In genomic region chr6:71602385-71602949, GRCh38 we compare ENCODE assay signal across 15 cellular contexts.
A peak's percentile ranks its signal among the peaks of the same experiment; 100 is the strongest.
DNase-seq lines count a peak whose midpoint lies in the region; ATAC-seq and TF ChIP-seq lines count a peak whose summit lies in the region.
"Had no signal": no experiment of that assay in that cellular context is flagged by ENCODE, and none has a peak within 500 bp of the region (broad histone marks: within the 10 kb centered on the region; RNA-seq: fewer than 3 reads in every experiment).

No MANE protein-coding gene starts in this region.

- DNase-seq in EH (ENCODE audit: low read depth) (peak; percentile 36), LHCN-M2 (ENCODE audit: low read depth) (peak; percentile 66), cardiac fibroblast (ENCODE audit: low read depth in 2 of 2) (peak; percentile 3 to 82), osteoblast (ENCODE audit: insufficient read length, low spot score, missing footprints) (no peak), NCI-H1048 (lab: John Stamatoyannopoulos, UW) (no peak), Right ventricle myocardium superior (no peak)
- DNase-seq in activated CD4-positive, alpha-beta T cell treated with anti-CD3 and anti-CD28 coated beads, Interleukin-2, amount 50 U/mL, for 48 hours = no peak
- DNase-seq: CD4-positive, CD25-positive, alpha-beta regulatory T cell; cerebellar nuclear complex; heart left ventricle; NCI-H2081; NCI-H774; stomach had no signal

- peak overlapping the region; percentile 26 for H3K4me2 ChIP-seq in osteoblast (ENCODE audit: insufficient read depth, low read length)

- intact Hi-C loops in Right ventricle myocardium superior (cut with DNase I) = no loop called here

- H3K36me3 ChIP-seq in osteoblast (ENCODE audit: insufficient read depth, low read length) = no peaks in the 10 kb centered on the region
- H3K36me3 ChIP-seq: heart left ventricle, stomach had no signal

- no peaks in the 10 kb centered on the region for H3K9me3 ChIP-seq in osteoblast (ENCODE audit: low read depth, low read length)
- H3K9me3 ChIP-seq: heart left ventricle, stomach had no signal

- no peaks in the 10 kb centered on the region for H4K20me1 ChIP-seq in osteoblast (ENCODE audit: insufficient read depth, low read length)

- ATAC-seq in HG03469 (IDR thresholded peaks at IDR 0.05; ENCODE audit: unreplicated experiment) (no peak), Right ventricle myocardium superior (ENCODE audit: poor library complexity) (no peak)
- ATAC-seq: activated naive CD4-positive, alpha-beta T cell treated with anti-CD3 and anti-CD28 coated beads, Interleukin-2, amount 50 U/mL, for 72 hours; heart left ventricle had no signal

- H2AFZ ChIP-seq in osteoblast (ENCODE audit: low read length) = no peak overlapping the region

- peak overlapping the region; percentile 52 for H3K27ac ChIP-seq in osteoblast (ENCODE audit: low read depth, low read length)
- H3K27ac ChIP-seq: heart left ventricle, stomach had no signal

- H3K4me1 ChIP-seq in osteoblast (ENCODE audit: insufficient read depth, low read length) = peaks cover 24% of the 10 kb centered on the region
- H3K4me1 ChIP-seq: stomach had no signal

- no peaks in the 10 kb centered on the region for H3K79me2 ChIP-seq in osteoblast (ENCODE audit: insufficient read depth, low read length)

- TF ChIP-seq CTCF in cardiac fibroblast (IDR thresholded peaks at IDR 0.05; ENCODE audit: low read depth, low read length) (no peak), osteoblast (IDR thresholded peaks at IDR 0.05; ENCODE audit: extremely low read depth, low read depth, low read length) (no peak)

- H3K27me3 ChIP-seq in osteoblast (ENCODE audit: insufficient read depth, low read length) = no peaks in the 10 kb centered on the region
- H3K27me3 ChIP-seq: heart left ventricle, stomach had no signal

- no peak overlapping the region for H3K4me3 ChIP-seq in cardiac fibroblast (replicated peaks in 1 of 2; ENCODE audit: low read depth in 2 of 2, low read length in 2 of 2)
- no peak overlapping the region for H3K4me3 ChIP-seq in osteoblast (ENCODE audit: insufficient read depth, low read length)
- H3K4me3 ChIP-seq: heart left ventricle, stomach had no signal

Comparison
In these comparisons a context has a peak if more than half of its experiments do, and no peak if none do; other contexts are left out.
1. DNase-seq: peak in EH (single experiment), LHCN-M2 (single experiment) and cardiac fibroblast (2 of 2); none in osteoblast (single experiment), activated CD4-positive, alpha-beta T cell treated with anti-CD3 and anti-CD28 coated beads, Interleukin-2, amount 50 U/mL, for 48 hours (0 of 2), NCI-H1048 (single experiment) and Right ventricle myocardium superior (single experiment).